In the genomic region with DNA sequence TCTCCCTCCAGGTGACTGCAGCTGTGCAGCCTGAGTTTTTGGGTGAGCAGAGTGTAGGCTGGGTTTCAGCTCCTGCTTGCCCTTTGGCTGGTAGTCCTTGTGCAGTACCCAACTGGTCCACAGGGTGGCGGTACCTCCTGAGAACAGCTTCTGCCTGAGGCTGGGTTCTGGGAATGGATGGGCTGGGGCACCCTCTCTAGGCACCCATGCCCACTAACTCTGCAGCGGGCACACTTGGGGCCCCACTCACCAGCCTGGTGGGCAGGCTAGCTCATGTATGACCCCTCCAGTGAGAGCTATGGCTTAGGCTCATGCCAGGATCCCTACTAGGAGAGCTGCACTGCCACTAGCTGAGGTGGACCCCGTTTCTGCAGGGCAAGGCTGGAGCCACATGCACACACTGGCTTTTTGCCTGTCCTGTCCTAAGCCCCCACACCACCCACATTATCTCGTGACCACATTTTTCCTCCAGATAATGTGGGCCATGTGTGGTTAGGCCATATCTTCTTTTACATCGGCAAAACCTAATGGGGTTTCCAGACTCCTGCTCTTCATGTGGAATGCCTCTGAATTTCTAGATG, we compare ENCODE assay signal across 1 cellular context.
TF ChIP-seq lines count a peak whose summit lies in the region.

No MANE protein-coding gene starts in this region.

TF ChIP-seq in H1, 55 proteins besides CTCF, POLR2A, EP300 and RAD21:
- TF ChIP-seq GTF2F1 (IDR thresholded peaks at IDR 0.05; ENCODE audit: borderline replicate concordance, low read depth, low read length) (no peak), YY1 (IDR thresholded peaks at IDR 0.05; ENCODE audit: low read depth, low read length) (peak; percentile 30; the same call in 1 of the 2 replicates), GABPA (IDR thresholded peaks at IDR 0.05; ENCODE audit: borderline replicate concordance, insufficient read depth, low read length) (peak; percentile 26; the same call in 1 of the 2 replicates)
